8 cellular contexts compared by ENCODE assay signal in the genomic region with DNA sequence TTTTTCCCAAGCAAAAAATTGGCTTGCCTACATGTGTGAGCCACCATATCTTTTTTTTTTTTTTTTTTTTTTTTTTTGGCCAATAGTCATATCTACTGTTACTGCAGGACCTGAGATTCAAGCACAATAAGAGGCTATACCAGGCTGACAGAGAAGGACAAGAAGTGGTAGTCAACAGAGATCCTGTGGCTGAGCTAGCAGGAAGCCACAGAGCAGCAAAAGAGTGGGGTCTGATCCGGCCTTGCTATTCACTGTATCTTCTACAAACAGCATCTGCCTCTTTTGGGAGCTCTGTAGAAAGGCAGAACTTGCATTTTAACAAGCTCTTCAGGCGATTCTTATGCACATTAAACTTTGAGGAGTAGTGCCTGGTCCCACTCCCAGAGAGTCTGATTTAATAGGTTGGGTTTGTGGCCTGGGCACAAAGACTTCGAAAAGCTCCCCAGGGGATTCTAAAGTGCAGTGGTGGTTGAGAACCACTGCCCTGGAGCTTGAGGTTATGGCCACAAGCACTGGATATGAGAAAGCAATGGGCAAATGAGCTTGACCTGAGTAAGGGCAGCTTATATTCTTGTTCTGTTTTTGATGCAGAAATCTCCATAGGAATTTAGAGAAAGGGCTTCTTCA.
DNase-seq lines count a peak whose midpoint lies in the region; ATAC-seq and TF ChIP-seq lines count a peak whose summit lies in the region.

No MANE protein-coding gene starts in this region.

- H3K27me3 ChIP-seq in tibial artery, result no peaks in the 10 kb centered on the region

- no peaks in the 10 kb centered on the region for H3K9me3 ChIP-seq in tibial artery

- peak; percentile 62 to 75 for ATAC-seq in activated T-cell treated with anti-CD3 and anti-CD28 coated beads, Interleukin-2, amount 50 U/mL, for 72 hours (replicated peaks in 1 of 2)
- peak; percentile 58 for ATAC-seq in HG02840 (IDR thresholded peaks at IDR 0.05; ENCODE audit: low FRiP score, unreplicated experiment)

- H3K4me1 ChIP-seq in tibial artery, result peaks cover 0 to 90% (median 41%) of the 10 kb centered on the region in 4 donors

- H3K27ac ChIP-seq in tibial artery (peak overlapping the region; percentile 74 to 80), RWPE1 (no peak overlapping the region)

- peaks cover 4 to 6% of the 10 kb centered on the region in 2 donors for H3K9me3 Mint-ChIP-seq in activated T-cell treated with anti-CD3 and anti-CD28 coated beads, Interleukin-2, amount 50 U/mL, for 72 hours

- intact Hi-C loops in tibial artery (cut with DNase I; ENCODE audit: low total_unique reads), result no loop called here

- H3K27ac Mint-ChIP-seq in activated T-cell treated with anti-CD3 and anti-CD28 coated beads, Interleukin-2, amount 50 U/mL, for 72 hours, result peak overlapping the region; percentile 22

- H3K36me3 Mint-ChIP-seq in activated T-cell treated with anti-CD3 and anti-CD28 coated beads, Interleukin-2, amount 50 U/mL, for 72 hours (ENCODE audit: insufficient read depth in 2 of 2), result peaks cover 4 to 6% of the 10 kb centered on the region in 2 donors

- H3K4me3 ChIP-seq in tibial artery, result no peak overlapping the region

- DNase-seq in activated T-cell treated with anti-CD3 and anti-CD28 coated beads, Interleukin-2, amount 50 U/mL, for 72 hours, result peak in 1 of 2 donors; percentile 14
- no peak for DNase-seq in activated T-cell treated with anti-CD3 and anti-CD28 coated beads, Interleukin-2, amount 50 U/mL, for 48 hours
- DNase-seq in NCI-H526 treated with DMSO at 0.1 percent for 48 hours (lab: John Stamatoyannopoulos, UW) (peak; percentile 32), tibial artery (no peak), KBM-7 (no peak), RWPE1 (ENCODE audit: low spot score) (no peak)
- DNase-seq in activated CD4-positive, alpha-beta T cell treated with anti-CD3 and anti-CD28 coated beads, Interleukin-2, amount 50 U/mL, for 1 hour, result no peak

- POLR2A ChIA-PET in RWPE1 (lab: Yijun Ruan, JAX; ENCODE audit: low non-redundant PET), result no interaction called here

- CTCF ChIA-PET in RWPE1 (lab: Yijun Ruan, JAX), result interaction anchor here (0.6 kb wide), 2 partner anchors 74 to 408 kb away, joined by 3 read pairs; no protein-coding TSS in a partner anchor

- no peaks in the 10 kb centered on the region for H3K36me3 ChIP-seq in tibial artery

- H3K4me1 Mint-ChIP-seq in activated T-cell treated with anti-CD3 and anti-CD28 coated beads, Interleukin-2, amount 50 U/mL, for 72 hours (ENCODE audit: low read depth), result peaks cover 45% of the 10 kb centered on the region

- H3K27me3 Mint-ChIP-seq in activated T-cell treated with anti-CD3 and anti-CD28 coated beads, Interleukin-2, amount 50 U/mL, for 72 hours (ENCODE audit: low read depth), result peaks cover 11% of the 10 kb centered on the region

- in situ Hi-C loops in KBM-7 (cut with MboI; ENCODE audit: low pct_unique_long_range_greater_than_20kb, low sequenced_read_pairs), result no loop called here

- TF ChIP-seq CTCF in tibial artery (IDR thresholded peaks at IDR 0.05) (no peak), RWPE1 (conservative IDR thresholded peaks at IDR 0.05; ENCODE audit: low read depth) (no peak)

- no peak overlapping the region for H3K4me3 Mint-ChIP-seq in activated T-cell treated with anti-CD3 and anti-CD28 coated beads, Interleukin-2, amount 50 U/mL, for 72 hours
